Comparison of ENCODE assay signal across 9 cellular contexts in genomic region chr6:55276745-55277627, GRCh38. TPM values are rescaled to one million over a fixed set of nuclear protein-coding genes. Genes with fewer than 3 reads are reported as not detected.
DNase-seq lines count a peak whose midpoint lies in the region; ATAC-seq and TF ChIP-seq lines count a peak whose summit lies in the region.
"Had no signal": no experiment of that assay in that cellular context is flagged by ENCODE, and none has a peak within 500 bp of the region (broad histone marks: within the 10 kb centered on the region; RNA-seq: fewer than 3 reads in every experiment).

No MANE protein-coding gene starts in this region.

- no peak overlapping the region for H3K27ac Mint-ChIP-seq in CD8-positive, alpha-beta memory T cell
- H3K27ac Mint-ChIP-seq: activated B cell treated with CpG ODN at 0.5 μM for 24 hours had no signal

- H3K4me2 ChIP-seq in SK-N-SH: no peak overlapping the region

- TF ChIP-seq POLR2A in ovary (IDR thresholded peaks at IDR 0.05): no peak

- no peaks in the 10 kb centered on the region for H4K20me1 ChIP-seq in SK-N-SH (ENCODE audit: insufficient read depth)

- ATAC-seq in GM21825 (IDR thresholded peaks at IDR 0.05; ENCODE audit: unreplicated experiment): peak; percentile 52

- peaks cover 0 to 25% (median 7%) of the 10 kb centered on the region in 5 donors for H3K9me3 Mint-ChIP-seq in CD8-positive, alpha-beta memory T cell
- H3K9me3 Mint-ChIP-seq: activated B cell treated with CpG ODN at 0.5 μM for 24 hours had no signal

- H3K9me2 ChIP-seq in SK-N-SH: no peaks in the 10 kb centered on the region

- H3K27ac ChIP-seq in SK-N-SH (ENCODE audit: low read depth in 2 of 2, low read length in 1 of 2) (peak overlapping the region in 1 of 2 experiments; percentile 22; a peak in 1 of 4 replicates), ovary (no peak overlapping the region)
- no peak overlapping the region for H3K27ac ChIP-seq in CD8-positive, alpha-beta memory T cell (ENCODE audit: low read depth, low read length)

- POLR2A ChIA-PET in SK-N-SH (lab: Yijun Ruan, JAX): no interaction called here
- POLR2A ChIA-PET in CD8-positive, alpha-beta memory T cell (lab: Charles Lee): no interaction called here

- H2AFZ ChIP-seq in SK-N-SH (ENCODE audit: low read depth): no peak overlapping the region

- no peaks in the 10 kb centered on the region for H3K79me2 ChIP-seq in SK-N-SH (ENCODE audit: insufficient read depth)

- TF ChIP-seq CTCF in SK-N-SH (IDR thresholded peaks at IDR 0.05) (peak; percentile 72), fibroblast of pulmonary artery (IDR thresholded peaks at IDR 0.05; ENCODE audit: low read length, missing control alignments) (peak; percentile 75), ovary (IDR thresholded peaks at IDR 0.05) (peak in 2 of 3 donors; percentile 12 to 40)

- H3K4me1 ChIP-seq in SK-N-SH (ENCODE audit: control insufficient read depth in 1 of 2, insufficient read depth in 2 of 2, low read depth in 1 of 2, low read length in 1 of 2) (peaks cover 0 to 4% of the 10 kb centered on the region in 2 experiments; a peak in 1 of 4 replicates), ovary (ENCODE audit: insufficient read depth) (no peaks in the 10 kb centered on the region)
- no peaks in the 10 kb centered on the region for H3K4me1 ChIP-seq in CD8-positive, alpha-beta memory T cell (ENCODE audit: insufficient read depth, low read length)

- H3K27me3 Mint-ChIP-seq in CD8-positive, alpha-beta memory T cell: no peaks in the 10 kb centered on the region
- H3K27me3 Mint-ChIP-seq: activated B cell treated with CpG ODN at 0.5 μM for 24 hours had no signal

- peak; percentile 45 for DNase-seq in DMS79 (lab: John Stamatoyannopoulos, UW)
- DNase-seq in NCI-H1048 (lab: John Stamatoyannopoulos, UW): peak; percentile 26
- peak; percentile 19 for DNase-seq in SK-N-SH
- DNase-seq in fibroblast of pulmonary artery (ENCODE audit: low read depth): peak; percentile 79
- peak in 4 of 5 donors; percentile 8 to 46 (median 20) for DNase-seq in ovary
- no peak for DNase-seq in activated gamma-delta T cell treated with Interleukin-2 at 50 U/mL for 16 hours
- no peak for DNase-seq in CD8-positive, alpha-beta memory T cell
- DNase-seq: activated B cell treated with CpG ODN at 0.5 μM for 24 hours had no signal

- H3K9ac ChIP-seq in SK-N-SH: no peak overlapping the region

- intact Hi-C loops in ovary (cut with DNase I): no loop called here

- H3K27me3 ChIP-seq in SK-N-SH (ENCODE audit: insufficient read depth): no peaks in the 10 kb centered on the region; the same call in 1 of the 2 replicates
- no peaks in the 10 kb centered on the region for H3K27me3 ChIP-seq in ovary
- no peaks in the 10 kb centered on the region for H3K27me3 ChIP-seq in CD8-positive, alpha-beta memory T cell (ENCODE audit: insufficient read depth, low read length, poor library complexity, severe bottlenecking)

- H3K36me3 ChIP-seq in SK-N-SH (replicated peaks in 1 of 2; ENCODE audit: control insufficient read depth in 1 of 2, insufficient read depth in 2 of 2, low read length in 1 of 2) (no peaks in the 10 kb centered on the region), ovary (no peaks in the 10 kb centered on the region)
- H3K36me3 ChIP-seq in CD8-positive, alpha-beta memory T cell (ENCODE audit: insufficient read depth, low read length): no peaks in the 10 kb centered on the region

- no peak overlapping the region for H3K4me3 Mint-ChIP-seq in CD8-positive, alpha-beta memory T cell
- H3K4me3 Mint-ChIP-seq: activated B cell treated with CpG ODN at 0.5 μM for 24 hours had no signal

- H3K9me3 ChIP-seq in SK-N-SH (no peaks in the 10 kb centered on the region), ovary (no peaks in the 10 kb centered on the region)
- no peaks in the 10 kb centered on the region for H3K9me3 ChIP-seq in CD8-positive, alpha-beta memory T cell (ENCODE audit: low read length)

- no peaks in the 10 kb centered on the region for H3K4me1 Mint-ChIP-seq in CD8-positive, alpha-beta memory T cell
- H3K4me1 Mint-ChIP-seq: activated B cell treated with CpG ODN at 0.5 μM for 24 hours had no signal

- no peak overlapping the region; a peak in 1 of 4 replicates for H3K4me3 ChIP-seq in SK-N-SH (ENCODE audit: low read depth in 2 of 2, low read length in 1 of 2)
- H3K4me3 ChIP-seq in fibroblast of pulmonary artery (replicated peaks; ENCODE audit: low read depth, low read length): peak overlapping the region; percentile 21
- H3K4me3 ChIP-seq in ovary: no peak overlapping the region
- H3K4me3 ChIP-seq in CD8-positive, alpha-beta memory T cell (ENCODE audit: low read length): no peak overlapping the region

- 24% methylated on average over 15 of the region's 15 CpGs for WGBS in SK-N-SH (ENCODE audit: low lambda C conversion rate)
- WGBS in ovary, 3 donors: 3 to 7% (median 3%) methylated on average over 15 of the region's 15 CpGs

- CTCF ChIA-PET in SK-N-SH (lab: Yijun Ruan, JAX): interaction anchor here (0.5 to 4.0 kb wide), 35 partner anchors 9 to 1021 kb away, joined by 3 to 55 read pairs (median 4); no protein-coding TSS in a partner anchor
- CTCF ChIA-PET in CD8-positive, alpha-beta memory T cell (lab: Charles Lee): no interaction called here

- TF ChIP-seq EP300 in SK-N-SH (IDR thresholded peaks at IDR 0.05; ENCODE audit: borderline replicate concordance in 1 of 2, low read depth in 1 of 2, low read length in 1 of 2) (no peak), ovary (IDR thresholded peaks at IDR 0.05) (no peak)

- H3F3A ChIP-seq in SK-N-SH (replicated peaks; ENCODE audit: insufficient read depth): no peaks in the 10 kb centered on the region

- TF ChIP-seq RAD21 in SK-N-SH (IDR thresholded peaks at IDR 0.05; ENCODE audit: low read length): peak; percentile 82

- H3K36me3 Mint-ChIP-seq in CD8-positive, alpha-beta memory T cell: no peaks in the 10 kb centered on the region

TF ChIP-seq in SK-N-SH, 30 proteins besides CTCF, POLR2A, EP300 and RAD21:
- TF ChIP-seq SMC3 (IDR thresholded peaks at IDR 0.05; ENCODE audit: low read depth, low read length) (peak; percentile 53), MXI1 (IDR thresholded peaks at IDR 0.05; ENCODE audit: low read depth, low read length) (no peak)

RNA-seq across cellular contexts. Expression of gene GFRAL, which starts 50.3 kb away (rescaled TPM):
- not detected in 2 replicates for polyA plus RNA-seq in SK-N-SH (2012; rRNA removed)
- polyA plus RNA-seq in SK-N-SH (2012; cell fraction: cytosol; rRNA removed): not detected in 2 replicates
- not detected in 2 replicates for polyA plus RNA-seq in SK-N-SH (2012; cell fraction: nucleus; rRNA removed)
- total RNA-seq in ovary: not detected
- not detected for polyA plus RNA-seq in ovary
- not detected for total RNA-seq in CD8-positive, alpha-beta memory T cell
- not detected for polyA plus RNA-seq in CD8-positive, alpha-beta memory T cell
- total RNA-seq: activated B cell treated with CpG ODN at 0.5 μM for 24 hours had no signal

Comparison
In these comparisons a context has a peak if more than half of its experiments do, and no peak if none do; other contexts are left out.
1. DNase-seq: peak in DMS79 (single experiment), NCI-H1048 (single experiment), SK-N-SH (single experiment), fibroblast of pulmonary artery (single experiment) and ovary (4 of 5); none in activated gamma-delta T cell treated with Interleukin-2 at 50 U/mL for 16 hours (single experiment) and CD8-positive, alpha-beta memory T cell (0 of 5).
2. Peak in every context shown above with its lines, with median percentiles within 50 percentile points of each other: CTCF ChIP-seq.